In the genomic region with DNA sequence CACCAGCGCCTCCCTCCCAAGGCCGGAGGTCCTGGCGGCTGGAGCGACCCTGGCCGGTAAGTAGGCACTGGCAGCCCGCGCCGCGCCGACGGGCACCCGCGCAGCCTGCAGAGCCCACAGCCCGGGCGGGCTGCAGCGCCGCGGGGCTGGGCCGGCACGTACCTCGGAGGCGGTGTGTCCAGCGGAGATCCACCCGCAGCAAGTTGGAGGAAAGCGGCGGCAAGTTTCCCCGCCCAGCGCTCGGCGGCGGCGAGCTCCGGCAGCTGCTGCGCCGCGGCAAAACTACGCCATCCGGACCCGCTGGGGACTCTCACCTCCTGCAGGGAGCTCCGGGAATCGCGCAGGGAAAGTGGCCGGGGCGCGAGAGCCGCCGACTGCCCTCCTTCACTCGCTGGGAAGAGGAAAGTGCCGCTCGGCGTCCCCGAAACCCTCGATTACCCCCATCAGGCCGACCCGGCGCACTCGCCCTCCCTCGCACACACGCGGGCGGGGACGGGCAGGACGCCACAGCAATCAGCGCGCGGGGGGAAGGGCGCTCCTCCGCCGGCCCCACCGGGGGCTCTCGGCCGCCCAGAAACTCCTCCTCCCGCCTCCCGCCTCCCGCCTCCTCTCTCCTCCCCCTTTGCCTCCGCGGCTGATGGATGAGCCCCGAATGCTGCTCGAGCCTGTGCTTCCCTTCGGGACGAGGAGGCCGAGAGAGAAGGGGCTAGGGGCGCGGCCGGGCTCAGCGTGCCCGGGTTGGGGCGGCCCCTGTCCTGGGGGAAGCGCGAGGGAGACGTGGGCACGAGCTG, we compare ENCODE assay signal across 1 cellular context.
A peak's percentile ranks its signal among the peaks of the same experiment; 100 is the strongest.
TF ChIP-seq lines count a peak whose summit lies in the region.

A gene (minus strand): TSS at position 436 of the 791 bp plus-strand sequence. CDS start 24,620 bp downstream, outside the sequence.

TF ChIP-seq in HEK293, 187 proteins besides CTCF, POLR2A, EP300 and RAD21 (continued from another document and continues in another):
- TF ChIP-seq, protein P1, sequence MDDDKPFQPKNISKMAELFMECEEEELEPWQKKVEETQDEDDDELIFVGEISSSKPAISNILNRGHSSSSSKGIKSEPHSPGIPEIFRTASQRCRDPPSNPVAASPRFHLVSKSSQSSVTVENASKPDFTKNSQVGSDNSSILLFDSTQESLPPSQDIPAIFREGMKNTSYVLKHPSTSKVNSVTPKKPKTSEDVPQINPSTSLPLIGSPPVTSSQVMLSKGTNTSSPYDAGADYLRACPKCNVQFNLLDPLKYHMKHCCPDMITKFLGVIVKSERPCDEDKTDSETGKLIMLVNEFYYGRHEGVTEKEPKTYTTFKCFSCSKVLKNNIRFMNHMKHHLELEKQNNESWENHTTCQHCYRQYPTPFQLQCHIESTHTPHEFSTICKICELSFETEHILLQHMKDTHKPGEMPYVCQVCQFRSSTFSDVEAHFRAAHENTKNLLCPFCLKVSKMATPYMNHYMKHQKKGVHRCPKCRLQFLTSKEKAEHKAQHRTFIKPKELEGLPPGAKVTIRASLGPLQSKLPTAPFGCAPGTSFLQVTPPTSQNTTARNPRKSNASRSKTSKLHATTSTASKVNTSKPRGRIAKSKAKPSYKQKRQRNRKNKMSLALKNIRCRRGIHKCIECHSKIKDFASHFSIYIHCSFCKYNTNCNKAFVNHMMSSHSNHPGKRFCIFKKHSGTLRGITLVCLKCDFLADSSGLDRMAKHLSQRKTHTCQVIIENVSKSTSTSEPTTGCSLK (tag by site-specific recombination; IDR thresholded peaks at IDR 0.05): no peak
- TF ChIP-seq TCF7L2 (IDR thresholded peaks at IDR 0.05; ENCODE audit: borderline replicate concordance, low read depth, low read length) (no peak), ZBTB48 (tag by site-specific recombination; IDR thresholded peaks at IDR 0.05) (peak; percentile 80), OVOL3 (tag by site-specific recombination; IDR thresholded peaks at IDR 0.05) (no peak), ZNF19 (tag by site-specific recombination; IDR thresholded peaks at IDR 0.05; ENCODE audit: low read depth) (0 out of 2 replicates have a peak, but pooled peaks have one; percentile 13), ZNF37A (tag by site-specific recombination; IDR thresholded peaks at IDR 0.05) (0 out of 2 replicates have a peak, but pooled peaks have one; percentile 32), ZBTB8A (tag by site-specific recombination; IDR thresholded peaks at IDR 0.05) (peak; percentile 95), ZBTB1 (tag by site-specific recombination; IDR thresholded peaks at IDR 0.05) (0 out of 2 replicates have a peak, but pooled peaks have one; percentile 22), ZNF747 (tag by site-specific recombination; IDR thresholded peaks at IDR 0.05) (no peak), KLF7 (tag by site-specific recombination; IDR thresholded peaks at IDR 0.05; ENCODE audit: borderline replicate concordance) (peak; percentile 79; the same call in 1 of the 2 replicates), ZNF2 (tag by site-specific recombination; IDR thresholded peaks at IDR 0.05) (peak; percentile 90), ZNF214 (tag by site-specific recombination; IDR thresholded peaks at IDR 0.05; ENCODE audit: borderline replicate concordance) (no peak), ZNF701 (tag by site-specific recombination; IDR thresholded peaks at IDR 0.05) (no peak), ZNF426 (tag by site-specific recombination; IDR thresholded peaks at IDR 0.05) (no peak), ZNF549 (tag by site-specific recombination; IDR thresholded peaks at IDR 0.05) (no peak), ZNF792 (tag by site-specific recombination; IDR thresholded peaks at IDR 0.05) (peak; percentile 90; the same call in 1 of the 2 replicates), ZNF600 (tag by site-specific recombination; IDR thresholded peaks at IDR 0.05) (peak; percentile 90), ZNF121 (tag by site-specific recombination; IDR thresholded peaks at IDR 0.05) (peak; percentile 22; the same call in 1 of the 2 replicates), ZFHX2 (tag by site-specific recombination; conservative IDR thresholded peaks at IDR 0.05) (peak; percentile 95), KLF16 (tag by site-specific recombination; IDR thresholded peaks at IDR 0.05) (peak; percentile 92), ZXDB (tag by site-specific recombination; IDR thresholded peaks at IDR 0.05) (peak; percentile 94), ZNF10 (tag by site-specific recombination; IDR thresholded peaks at IDR 0.05) (peak; percentile 76), KLF9 (tag by site-specific recombination; IDR thresholded peaks at IDR 0.05; ENCODE audit: low read depth) (peak; percentile 64), ZSCAN16 (tag by site-specific recombination; IDR thresholded peaks at IDR 0.05) (0 out of 2 replicates have a peak, but pooled peaks have one; percentile 39), ZNF521 (tag by site-specific recombination; IDR thresholded peaks at IDR 0.05) (no peak), ZNF623 (tag by site-specific recombination; IDR thresholded peaks at IDR 0.05) (no peak), MEIS1 (CRISPR knock-in tag; IDR thresholded peaks at IDR 0.05; ENCODE audit: borderline replicate concordance) (no peak), ZNF335 (tag by site-specific recombination; conservative IDR thresholded peaks at IDR 0.05) (peak; percentile 78), ZBTB20 (tag by site-specific recombination; IDR thresholded peaks at IDR 0.05) (peak; percentile 78), ZNF548 (tag by site-specific recombination; IDR thresholded peaks at IDR 0.05) (no peak)
- TF ChIP-seq, protein P2, sequence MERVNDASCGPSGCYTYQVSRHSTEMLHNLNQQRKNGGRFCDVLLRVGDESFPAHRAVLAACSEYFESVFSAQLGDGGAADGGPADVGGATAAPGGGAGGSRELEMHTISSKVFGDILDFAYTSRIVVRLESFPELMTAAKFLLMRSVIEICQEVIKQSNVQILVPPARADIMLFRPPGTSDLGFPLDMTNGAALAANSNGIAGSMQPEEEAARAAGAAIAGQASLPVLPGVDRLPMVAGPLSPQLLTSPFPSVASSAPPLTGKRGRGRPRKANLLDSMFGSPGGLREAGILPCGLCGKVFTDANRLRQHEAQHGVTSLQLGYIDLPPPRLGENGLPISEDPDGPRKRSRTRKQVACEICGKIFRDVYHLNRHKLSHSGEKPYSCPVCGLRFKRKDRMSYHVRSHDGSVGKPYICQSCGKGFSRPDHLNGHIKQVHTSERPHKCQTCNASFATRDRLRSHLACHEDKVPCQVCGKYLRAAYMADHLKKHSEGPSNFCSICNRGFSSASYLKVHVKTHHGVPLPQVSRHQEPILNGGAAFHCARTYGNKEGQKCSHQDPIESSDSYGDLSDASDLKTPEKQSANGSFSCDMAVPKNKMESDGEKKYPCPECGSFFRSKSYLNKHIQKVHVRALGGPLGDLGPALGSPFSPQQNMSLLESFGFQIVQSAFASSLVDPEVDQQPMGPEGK (tag by site-specific recombination; IDR thresholded peaks at IDR 0.05): peak; percentile 99
- TF ChIP-seq, protein P3, sequence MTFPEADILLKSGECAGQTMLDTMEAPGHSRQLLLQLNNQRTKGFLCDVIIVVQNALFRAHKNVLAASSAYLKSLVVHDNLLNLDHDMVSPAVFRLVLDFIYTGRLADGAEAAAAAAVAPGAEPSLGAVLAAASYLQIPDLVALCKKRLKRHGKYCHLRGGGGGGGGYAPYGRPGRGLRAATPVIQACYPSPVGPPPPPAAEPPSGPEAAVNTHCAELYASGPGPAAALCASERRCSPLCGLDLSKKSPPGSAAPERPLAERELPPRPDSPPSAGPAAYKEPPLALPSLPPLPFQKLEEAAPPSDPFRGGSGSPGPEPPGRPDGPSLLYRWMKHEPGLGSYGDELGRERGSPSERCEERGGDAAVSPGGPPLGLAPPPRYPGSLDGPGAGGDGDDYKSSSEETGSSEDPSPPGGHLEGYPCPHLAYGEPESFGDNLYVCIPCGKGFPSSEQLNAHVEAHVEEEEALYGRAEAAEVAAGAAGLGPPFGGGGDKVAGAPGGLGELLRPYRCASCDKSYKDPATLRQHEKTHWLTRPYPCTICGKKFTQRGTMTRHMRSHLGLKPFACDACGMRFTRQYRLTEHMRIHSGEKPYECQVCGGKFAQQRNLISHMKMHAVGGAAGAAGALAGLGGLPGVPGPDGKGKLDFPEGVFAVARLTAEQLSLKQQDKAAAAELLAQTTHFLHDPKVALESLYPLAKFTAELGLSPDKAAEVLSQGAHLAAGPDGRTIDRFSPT (tag by site-specific recombination; IDR thresholded peaks at IDR 0.05): peak; percentile 90
- TF ChIP-seq, protein P4, sequence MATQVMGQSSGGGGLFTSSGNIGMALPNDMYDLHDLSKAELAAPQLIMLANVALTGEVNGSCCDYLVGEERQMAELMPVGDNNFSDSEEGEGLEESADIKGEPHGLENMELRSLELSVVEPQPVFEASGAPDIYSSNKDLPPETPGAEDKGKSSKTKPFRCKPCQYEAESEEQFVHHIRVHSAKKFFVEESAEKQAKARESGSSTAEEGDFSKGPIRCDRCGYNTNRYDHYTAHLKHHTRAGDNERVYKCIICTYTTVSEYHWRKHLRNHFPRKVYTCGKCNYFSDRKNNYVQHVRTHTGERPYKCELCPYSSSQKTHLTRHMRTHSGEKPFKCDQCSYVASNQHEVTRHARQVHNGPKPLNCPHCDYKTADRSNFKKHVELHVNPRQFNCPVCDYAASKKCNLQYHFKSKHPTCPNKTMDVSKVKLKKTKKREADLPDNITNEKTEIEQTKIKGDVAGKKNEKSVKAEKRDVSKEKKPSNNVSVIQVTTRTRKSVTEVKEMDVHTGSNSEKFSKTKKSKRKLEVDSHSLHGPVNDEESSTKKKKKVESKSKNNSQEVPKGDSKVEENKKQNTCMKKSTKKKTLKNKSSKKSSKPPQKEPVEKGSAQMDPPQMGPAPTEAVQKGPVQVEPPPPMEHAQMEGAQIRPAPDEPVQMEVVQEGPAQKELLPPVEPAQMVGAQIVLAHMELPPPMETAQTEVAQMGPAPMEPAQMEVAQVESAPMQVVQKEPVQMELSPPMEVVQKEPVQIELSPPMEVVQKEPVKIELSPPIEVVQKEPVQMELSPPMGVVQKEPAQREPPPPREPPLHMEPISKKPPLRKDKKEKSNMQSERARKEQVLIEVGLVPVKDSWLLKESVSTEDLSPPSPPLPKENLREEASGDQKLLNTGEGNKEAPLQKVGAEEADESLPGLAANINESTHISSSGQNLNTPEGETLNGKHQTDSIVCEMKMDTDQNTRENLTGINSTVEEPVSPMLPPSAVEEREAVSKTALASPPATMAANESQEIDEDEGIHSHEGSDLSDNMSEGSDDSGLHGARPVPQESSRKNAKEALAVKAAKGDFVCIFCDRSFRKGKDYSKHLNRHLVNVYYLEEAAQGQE (tag by site-specific recombination; IDR thresholded peaks at IDR 0.05): no peak
- TF ChIP-seq, protein P5, sequence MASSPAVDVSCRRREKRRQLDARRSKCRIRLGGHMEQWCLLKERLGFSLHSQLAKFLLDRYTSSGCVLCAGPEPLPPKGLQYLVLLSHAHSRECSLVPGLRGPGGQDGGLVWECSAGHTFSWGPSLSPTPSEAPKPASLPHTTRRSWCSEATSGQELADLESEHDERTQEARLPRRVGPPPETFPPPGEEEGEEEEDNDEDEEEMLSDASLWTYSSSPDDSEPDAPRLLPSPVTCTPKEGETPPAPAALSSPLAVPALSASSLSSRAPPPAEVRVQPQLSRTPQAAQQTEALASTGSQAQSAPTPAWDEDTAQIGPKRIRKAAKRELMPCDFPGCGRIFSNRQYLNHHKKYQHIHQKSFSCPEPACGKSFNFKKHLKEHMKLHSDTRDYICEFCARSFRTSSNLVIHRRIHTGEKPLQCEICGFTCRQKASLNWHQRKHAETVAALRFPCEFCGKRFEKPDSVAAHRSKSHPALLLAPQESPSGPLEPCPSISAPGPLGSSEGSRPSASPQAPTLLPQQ (tag by site-specific recombination; IDR thresholded peaks at IDR 0.05): peak; percentile 99
- TF ChIP-seq, protein P6, sequence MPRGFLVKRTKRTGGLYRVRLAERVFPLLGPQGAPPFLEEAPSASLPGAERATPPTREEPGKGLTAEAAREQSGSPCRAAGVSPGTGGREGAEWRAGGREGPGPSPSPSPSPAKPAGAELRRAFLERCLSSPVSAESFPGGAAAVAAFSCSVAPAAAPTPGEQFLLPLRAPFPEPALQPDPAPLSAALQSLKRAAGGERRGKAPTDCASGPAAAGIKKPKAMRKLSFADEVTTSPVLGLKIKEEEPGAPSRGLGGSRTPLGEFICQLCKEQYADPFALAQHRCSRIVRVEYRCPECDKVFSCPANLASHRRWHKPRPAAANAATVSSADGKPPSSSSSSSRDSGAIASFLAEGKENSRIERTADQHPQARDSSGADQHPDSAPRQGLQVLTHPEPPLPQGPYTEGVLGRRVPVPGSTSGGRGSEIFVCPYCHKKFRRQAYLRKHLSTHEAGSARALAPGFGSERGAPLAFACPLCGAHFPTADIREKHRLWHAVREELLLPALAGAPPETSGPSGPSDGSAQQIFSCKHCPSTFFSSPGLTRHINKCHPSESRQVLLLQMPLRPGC (tag by site-specific recombination; IDR thresholded peaks at IDR 0.05): peak; percentile 79
- TF ChIP-seq, protein P7, sequence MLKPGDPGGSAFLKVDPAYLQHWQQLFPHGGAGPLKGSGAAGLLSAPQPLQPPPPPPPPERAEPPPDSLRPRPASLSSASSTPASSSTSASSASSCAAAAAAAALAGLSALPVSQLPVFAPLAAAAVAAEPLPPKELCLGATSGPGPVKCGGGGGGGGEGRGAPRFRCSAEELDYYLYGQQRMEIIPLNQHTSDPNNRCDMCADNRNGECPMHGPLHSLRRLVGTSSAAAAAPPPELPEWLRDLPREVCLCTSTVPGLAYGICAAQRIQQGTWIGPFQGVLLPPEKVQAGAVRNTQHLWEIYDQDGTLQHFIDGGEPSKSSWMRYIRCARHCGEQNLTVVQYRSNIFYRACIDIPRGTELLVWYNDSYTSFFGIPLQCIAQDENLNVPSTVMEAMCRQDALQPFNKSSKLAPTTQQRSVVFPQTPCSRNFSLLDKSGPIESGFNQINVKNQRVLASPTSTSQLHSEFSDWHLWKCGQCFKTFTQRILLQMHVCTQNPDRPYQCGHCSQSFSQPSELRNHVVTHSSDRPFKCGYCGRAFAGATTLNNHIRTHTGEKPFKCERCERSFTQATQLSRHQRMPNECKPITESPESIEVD (tag by site-specific recombination; IDR thresholded peaks at IDR 0.05): peak; percentile 30; the same call in 1 of the 2 replicates
- TF ChIP-seq, protein P8, sequence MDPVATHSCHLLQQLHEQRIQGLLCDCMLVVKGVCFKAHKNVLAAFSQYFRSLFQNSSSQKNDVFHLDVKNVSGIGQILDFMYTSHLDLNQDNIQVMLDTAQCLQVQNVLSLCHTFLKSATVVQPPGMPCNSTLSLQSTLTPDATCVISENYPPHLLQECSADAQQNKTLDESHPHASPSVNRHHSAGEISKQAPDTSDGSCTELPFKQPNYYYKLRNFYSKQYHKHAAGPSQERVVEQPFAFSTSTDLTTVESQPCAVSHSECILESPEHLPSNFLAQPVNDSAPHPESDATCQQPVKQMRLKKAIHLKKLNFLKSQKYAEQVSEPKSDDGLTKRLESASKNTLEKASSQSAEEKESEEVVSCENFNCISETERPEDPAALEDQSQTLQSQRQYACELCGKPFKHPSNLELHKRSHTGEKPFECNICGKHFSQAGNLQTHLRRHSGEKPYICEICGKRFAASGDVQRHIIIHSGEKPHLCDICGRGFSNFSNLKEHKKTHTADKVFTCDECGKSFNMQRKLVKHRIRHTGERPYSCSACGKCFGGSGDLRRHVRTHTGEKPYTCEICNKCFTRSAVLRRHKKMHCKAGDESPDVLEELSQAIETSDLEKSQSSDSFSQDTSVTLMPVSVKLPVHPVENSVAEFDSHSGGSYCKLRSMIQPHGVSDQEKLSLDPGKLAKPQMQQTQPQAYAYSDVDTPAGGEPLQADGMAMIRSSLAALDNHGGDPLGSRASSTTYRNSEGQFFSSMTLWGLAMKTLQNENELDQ (tag by site-specific recombination; IDR thresholded peaks at IDR 0.05; ENCODE audit: low read depth): no peak
